Comparison of ENCODE assay signal across 20 cellular contexts in genomic region chr2:33177627-33178026, GRCh38.
A peak's percentile ranks its signal among the peaks of the same experiment; 100 is the strongest.
DNase-seq lines count a peak whose midpoint lies in the region; ATAC-seq and TF ChIP-seq lines count a peak whose summit lies in the region.
"Had no signal": no experiment of that assay in that cellular context is flagged by ENCODE, and none has a peak within 500 bp of the region (broad histone marks: within the 10 kb centered on the region; RNA-seq: fewer than 3 reads in every experiment).

No MANE protein-coding gene starts in this region.

- 45% methylated on average over 1 of the region's 1 CpG for WGBS in right cardiac atrium

- H3K27ac ChIP-seq in cardiac muscle cell: peak overlapping the region; percentile 34
- H3K27ac ChIP-seq in right cardiac atrium (ENCODE audit: low read length): no peak overlapping the region
- peak overlapping the region; percentile 12 to 59 for H3K27ac ChIP-seq in tibial artery
- H3K27ac ChIP-seq: 22Rv1; BLaER1 treated with 17β-estradiol and CSF1 and Interleukin-3, amounts not matched to agents 10 nM and 100 nM; GM23248 had no signal

- ATAC-seq in right cardiac atrium: no peak
- ATAC-seq in HG03025 (IDR thresholded peaks at IDR 0.05; ENCODE audit: low FRiP score, unreplicated experiment): no peak
- ATAC-seq: GM12878, HCT116 had no signal

- intact Hi-C loops in right cardiac atrium (cut with DNase I): no loop called here
- intact Hi-C loops in tibial artery (cut with DNase I; ENCODE audit: low total_unique reads): no loop called here

- no peak for DNase-seq in cardiac muscle cell (ENCODE audit: low read depth in 1 of 2, low spot score in 1 of 2)
- no peak for DNase-seq in right cardiac atrium
- peak; percentile 32 for DNase-seq in amniotic epithelial cell (ENCODE audit: low read depth)
- DNase-seq in tibial artery: no peak
- no peak for DNase-seq in MV-4-11 (lab: John Stamatoyannopoulos, UW)
- DNase-seq: AML-193; BE2C; CD4-positive, alpha-beta T cell; CD8-positive, alpha-beta memory T cell; DMS 273 treated with DMSO at 0.1 percent for 48 hours; DMS79; EL; GDM1; GM23248; H7 had no signal

- TF ChIP-seq CTCF in cardiac muscle cell (IDR thresholded peaks at IDR 0.05; ENCODE audit: low read depth, low read length): no peak
- TF ChIP-seq CTCF in tibial artery (IDR thresholded peaks at IDR 0.05): no peak

- peaks cover under 1% of the 10 kb centered on the region for H3K36me3 ChIP-seq in cardiac muscle cell
- H3K36me3 ChIP-seq in tibial artery: peaks cover 0 to 5% (median 0%) of the 10 kb centered on the region in 3 donors
- H3K36me3 ChIP-seq: BE2C; BLaER1 treated with 17β-estradiol and CSF1 and Interleukin-3, amounts not matched to agents 10 nM and 100 nM had no signal

- H3K4me3 ChIP-seq in cardiac muscle cell (no peak overlapping the region), right cardiac atrium (ENCODE audit: low read length) (no peak overlapping the region), tibial artery (no peak overlapping the region)
- H3K4me3 ChIP-seq: BLaER1 treated with 17β-estradiol and CSF1 and Interleukin-3, amounts not matched to agents 10 nM and 100 nM; GM12878; GM23248 had no signal

- peaks cover 5% of the 10 kb centered on the region for H3K4me1 ChIP-seq in cardiac muscle cell (ENCODE audit: low read depth)
- no peaks in the 10 kb centered on the region for H3K4me1 ChIP-seq in right cardiac atrium (ENCODE audit: control insufficient read depth, insufficient read depth, low read length)
- peaks cover 0 to 48% (median 2%) of the 10 kb centered on the region in 4 donors for H3K4me1 ChIP-seq in tibial artery
- H3K4me1 ChIP-seq: BE2C; BLaER1 treated with 17β-estradiol and CSF1 and Interleukin-3, amounts not matched to agents 10 nM and 100 nM had no signal

- H3K9me3 ChIP-seq in cardiac muscle cell (ENCODE audit: low read depth) (no peaks in the 10 kb centered on the region), right cardiac atrium (ENCODE audit: control insufficient read depth, low read length) (no peaks in the 10 kb centered on the region), tibial artery (no peaks in the 10 kb centered on the region)
- H3K9me3 ChIP-seq: BE2C had no signal

- H3K27me3 ChIP-seq in cardiac muscle cell (no peaks in the 10 kb centered on the region), right cardiac atrium (ENCODE audit: control insufficient read depth, insufficient read depth) (no peaks in the 10 kb centered on the region), tibial artery (no peaks in the 10 kb centered on the region)
- H3K27me3 ChIP-seq: BE2C; BLaER1 treated with 17β-estradiol and CSF1 and Interleukin-3, amounts not matched to agents 10 nM and 100 nM had no signal
